8 cellular contexts compared by ENCODE assay signal in the genomic region with DNA sequence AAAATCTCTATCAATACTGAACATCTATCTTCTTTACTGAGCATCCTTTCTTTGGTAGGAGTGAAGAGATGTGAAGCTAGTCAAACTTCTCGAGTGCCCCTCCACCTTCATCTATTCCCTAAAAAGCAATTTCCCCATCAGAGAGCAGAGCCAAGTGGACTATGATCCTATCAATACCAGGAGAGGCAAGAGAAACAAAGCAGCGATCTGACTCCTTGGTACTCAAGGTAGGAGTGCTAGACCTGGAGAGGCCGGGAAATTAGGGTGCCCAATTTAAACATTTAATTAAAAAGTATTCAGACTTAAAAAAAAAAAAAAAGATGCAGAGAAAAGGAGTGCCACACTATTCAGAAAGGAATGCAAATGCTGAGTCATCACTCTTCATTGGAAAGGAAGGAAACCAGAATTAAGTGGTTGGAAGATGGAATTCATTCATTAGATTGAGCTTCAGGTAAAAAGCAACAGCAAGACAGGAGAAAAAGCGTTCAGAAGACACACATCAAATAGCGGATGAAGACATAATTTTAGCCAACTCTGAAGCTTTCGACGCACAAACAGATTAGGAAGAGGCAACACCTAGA. TPM values are rescaled to one million over a fixed set of nuclear protein-coding genes. Genes with fewer than 3 reads are reported as not detected.
A peak's percentile ranks its signal among the peaks of the same experiment; 100 is the strongest.
DNase-seq lines count a peak whose midpoint lies in the region; ATAC-seq, FAIRE-seq and TF ChIP-seq lines count a peak whose summit lies in the region.

No MANE protein-coding gene starts in this region.

- H3K4me3 ChIP-seq in AG04450 (ENCODE audit: low read depth, low read length), result peak overlapping the region; percentile 97
- H3K4me3 ChIP-seq in GM12878, result peak overlapping the region; percentile 83
- H3K4me3 ChIP-seq in lung, result peak overlapping the region; percentile 98

- no peak for TF ChIP-seq RAD21 in GM12878 (IDR thresholded peaks at IDR 0.05; ENCODE audit: insufficient read depth, low read depth, low read length)

- RAD21 ChIA-PET in GM12878 (lab: Charles Lee; ENCODE audit: unreplicated experiment), result no interaction called here

- intact Hi-C loops in GM12878 (cut with micrococcal nuclease; ENCODE audit: unreplicated experiment), result loop anchor here (5.0 to 10.0 kb wide), 3 partner anchors 277 to 520 kb away; partner anchors contain the start of genes GRK5 and MCMBP

- ATAC-seq in GM12878, result no peak
- ATAC-seq in lung (ENCODE audit: insufficient read depth, low FRiP score), result no peak

- CTCF ChIA-PET in AG04450 (lab: Charles Lee), result interaction anchor here (1.3 to 3.7 kb wide), 2 partner anchors 264 to 396 kb away, joined by 9 to 10 read pairs; no protein-coding TSS in a partner anchor
- CTCF ChIA-PET in GM12878 (lab: Yijun Ruan, JAX), result interaction anchor here (0.6 to 2.8 kb wide), 6 partner anchors 9 to 201 kb away, joined by 3 to 12 read pairs (median 4); partner anchors contain the start of gene RGS10

- TF ChIP-seq CTCF in AG04450 (IDR thresholded peaks at IDR 0.05; ENCODE audit: low read depth, low read length) (no peak), GM12878 (IDR thresholded peaks at IDR 0.05 in 2 of 3, conservative IDR thresholded peaks at IDR 0.05 in 1 of 3; ENCODE audit: control insufficient read depth in 2 of 3, extremely low read depth in 1 of 3, insufficient read depth in 1 of 3, low read depth in 3 of 3, low read length in 3 of 3) (no peak), lung (IDR thresholded peaks at IDR 0.05; ENCODE audit: control extremely low read depth, extremely low read depth) (no peak)

- peaks cover 7% of the 10 kb centered on the region; the same call in 1 of the 2 replicates for H3K4me1 ChIP-seq in GM12878 (ENCODE audit: control insufficient read depth, insufficient read depth, low read length)
- H3K4me1 ChIP-seq in lung (ENCODE audit: control insufficient read depth in 2 of 2, insufficient read depth in 2 of 2, low read length in 2 of 2), result peaks cover 7 to 8% of the 10 kb centered on the region in 2 donors

- no peak for TF ChIP-seq POLR2A in GM12878 (IDR thresholded peaks at IDR 0.05; ENCODE audit: low read depth, low read length)

- BruUV-seq in GM12878 (replicated peaks; lab: Mats Ljungman, UMichigan), result no TSS peak

- H4K20me1 ChIP-seq in GM12878 (ENCODE audit: control insufficient read depth, insufficient read depth), result peaks cover 4% of the 10 kb centered on the region; the same call in 1 of the 2 replicates

- H3K9ac ChIP-seq in GM12878 (ENCODE audit: control insufficient read depth, insufficient read depth, low read length), result peak overlapping the region; percentile 99

- H3K27me3 ChIP-seq in AG04450 (ENCODE audit: control insufficient read depth, insufficient read depth, low read length) (no peaks in the 10 kb centered on the region), GM12878 (replicated peaks in 1 of 2; ENCODE audit: control insufficient read depth in 2 of 2, insufficient read depth in 2 of 2, low read length in 1 of 2) (no peaks in the 10 kb centered on the region), lung (ENCODE audit: control insufficient read depth, insufficient read depth) (no peaks in the 10 kb centered on the region)

- TF ChIP-seq EP300 in GM12878 (IDR thresholded peaks at IDR 0.05; ENCODE audit: borderline replicate concordance in 1 of 2, control insufficient read depth in 1 of 2, low read depth in 2 of 2, low read length in 2 of 2), result no peak

- in situ Hi-C loops in GM12878 (cut with MboI), result no loop called here
- in situ Hi-C loops in KBM-7 (cut with MboI; ENCODE audit: low pct_unique_long_range_greater_than_20kb, low sequenced_read_pairs), result no loop called here

- peak overlapping the region; percentile 56 for H3K4me2 ChIP-seq in GM12878 (ENCODE audit: control insufficient read depth, insufficient read depth)

- H3K9me3 ChIP-seq in AG04450 (ENCODE audit: control insufficient read depth, insufficient read depth, low read length) (peaks cover 4% of the 10 kb centered on the region; the same call in 1 of the 2 replicates), GM12878 (replicated peaks; ENCODE audit: control insufficient read depth, insufficient read depth, low read length) (no peaks in the 10 kb centered on the region; the same call in 1 of the 3 replicates), lung (ENCODE audit: control insufficient read depth in 2 of 2, insufficient read depth in 1 of 2, low read length in 1 of 2) (no peaks in the 10 kb centered on the region)

- WGBS in GM12878 (ENCODE audit: insufficient coverage, insufficient replicate concordance, low lambda C conversion rate, missing lambda C conversion rate), result 1% methylated on average over 7 of the region's 7 CpGs
- 16 to 20% methylated on average over 7 of the region's 7 CpGs for WGBS in lung, 2 donors

- H2AFZ ChIP-seq in GM12878 (ENCODE audit: control insufficient read depth, low read depth, low read length), result no peak overlapping the region

- SMC1A ChIA-PET in GM12878 (lab: Charles Lee; ENCODE audit: uncharacterized antibody, unreplicated experiment), result interaction anchor here (0.7 to 7.1 kb wide), 6 partner anchors 11 to 840 kb away, joined by 3 to 59 read pairs (median 4); partner anchors contain the start of gene CACUL1

- peak overlapping the region; percentile 99 for H3K27ac ChIP-seq in AG04450 (ENCODE audit: low read depth, low read length)
- H3K27ac ChIP-seq in GM12878 (ENCODE audit: control insufficient read depth, insufficient read depth), result peak overlapping the region; percentile 97; the same call in 1 of the 2 replicates
- H3K27ac ChIP-seq in lung (ENCODE audit: low read depth in 1 of 2, low read length in 1 of 2), result peak overlapping the region in 1 of 2 donors; percentile 98

- DNase-seq in AG04450 (ENCODE audit: low read depth, low spot score) (no peak), HT-29 (ENCODE audit: low spot score) (peak; percentile 35), GM12878 (ENCODE audit: low read depth, low spot score) (no peak), lung (ENCODE audit: low spot score) (no peak), NCI-H2171 treated with DMSO at 0.1 percent for 48 hours (lab: John Stamatoyannopoulos, UW) (no peak), KBM-7 (no peak), NCI-H2227 (lab: John Stamatoyannopoulos, UW; ENCODE audit: unreplicated experiment) (no peak)
- DNase-seq in central memory CD4-positive, alpha-beta T cell, result no peak

- H3K36me3 ChIP-seq in GM12878 (ENCODE audit: control insufficient read depth in 2 of 2, insufficient read depth in 2 of 2, low read length in 1 of 2) (no peaks in the 10 kb centered on the region; a peak in 1 of 4 replicates), lung (ENCODE audit: control insufficient read depth in 2 of 2, insufficient read depth in 2 of 2, low read length in 2 of 2) (no peaks in the 10 kb centered on the region)

- peaks cover 71% of the 10 kb centered on the region for H3K79me2 ChIP-seq in GM12878 (ENCODE audit: control insufficient read depth, insufficient read depth, low read length)

- POLR2A ChIA-PET in AG04450 (lab: Yijun Ruan, JAX) (interaction anchor here (0.6 to 1.0 kb wide), 4 partner anchors 52 to 138 kb away, joined by 3 to 7 read pairs (median 4); partner anchors contain the start of genes BAG3 and INPP5F), GM12878 (lab: Charles Lee) (interaction anchor here (0.6 to 1.7 kb wide), 6 partner anchors 53 to 91 kb away, joined by 3 to 8 read pairs (median 5); partner anchors contain the start of gene RGS10)

- no peak for FAIRE-seq in GM12878 (lab: Jason Lieb, UNC)

RNA-seq across cellular contexts. Expression of gene TIAL1, which starts 1.5 kb away (rescaled TPM):
- 86.0 and 113 TPM in 2 replicates for polyA plus RNA-seq in AG04450 (2011; rRNA removed)
- polyA minus RNA-seq in AG04450 (2011; rRNA and poly(A)+ RNA removed), result 58.3 and 83.4 TPM in 2 replicates
- 26.6 and 27.0 TPM in 2 replicates for total RNA-seq in HT-29 (2014; rRNA removed; shearing (Covaris generic))
- 330 and 333 TPM in 2 replicates for total RNA-seq in GM12878 (2013; cell fraction: nucleolus; rRNA removed)
- total RNA-seq in GM12878 (2014; rRNA removed), result 34.6 and 45.9 TPM in 2 replicates
- 57.4 and 63.4 TPM in 2 replicates for total RNA-seq in GM12878 (2014; rRNA removed; fragmentation: Illumina TruSeq; extraction: Trizol)
- 132 and 143 TPM in 2 replicates for total RNA-seq in GM12878 (2021)
- polyA plus RNA-seq in GM12878 (2011; ENCODE audit: low read depth), result 105 TPM
- polyA plus RNA-seq in GM12878 (2011; rRNA removed), result 159 and 241 TPM in 2 replicates
- polyA plus RNA-seq in GM12878 (2011; cell fraction: cytosol; rRNA removed), result 49.4 and 62.0 TPM in 2 replicates
- polyA plus RNA-seq in GM12878 (2011; cell fraction: nucleus; rRNA removed), result 303 and 378 TPM in 2 replicates
- 116 and 138 TPM in 2 replicates for polyA plus RNA-seq in GM12878 (2012)
- 133 and 163 TPM in 2 replicates for polyA plus RNA-seq in GM12878 (2014; fragmentation: Illumina TruSeq; extraction: Trizol)
- 10 to 100 TPM; 26.0 to 68.2 TPM for polyA plus RNA-seq in GM12878 (2014; fragmentation: Nextera tagmentation; extraction: Ambion mirVana)
- polyA plus RNA-seq in GM12878 (2014; rRNA removed), result 87.8 and 91.7 TPM in 2 replicates
- polyA plus RNA-seq in GM12878 (2016; fragmentation: Nextera tagmentation; extraction: Ambion mirVana), result 10 to 100 TPM; 29.0 to 34.9 TPM
- polyA minus RNA-seq in GM12878 (2011; rRNA and poly(A)+ RNA removed), result 61.0 and 95.1 TPM in 2 replicates
- polyA minus RNA-seq in GM12878 (2011; cell fraction: cytosol; rRNA and poly(A)+ RNA removed), result 36.2 and 36.9 TPM in 2 replicates
- polyA minus RNA-seq in GM12878 (2011; cell fraction: nucleus; rRNA and poly(A)+ RNA removed), result 58.6 and 76.9 TPM in 2 replicates
- 100 to 1,000 TPM in 1 of 2 donors, 10 to 100 TPM in 1; 77.0 to 149 TPM for total RNA-seq in lung
- 10 to 100 TPM; 44.0 to 53.9 TPM for polyA plus RNA-seq in lung

RNA-seq across cellular contexts. Expression of gene RGS10, which starts 52.7 kb away (rescaled TPM):
- polyA plus RNA-seq in AG04450 (2011; rRNA removed) (174 and 219 TPM in 2 replicates), GM12878 (2011; rRNA removed) (186 and 284 TPM in 2 replicates), GM12878 (2014; fragmentation: Illumina TruSeq; extraction: Trizol) (193 and 226 TPM in 2 replicates), GM12878 (2014; fragmentation: Nextera tagmentation; extraction: Ambion mirVana) (100 to 1,000 TPM in 1 of 2 experiments, 10 to 100 TPM in 1; 72.8 to 134 TPM), GM12878 (2014; rRNA removed) (134 and 157 TPM in 2 replicates), GM12878 (2016; fragmentation: Nextera tagmentation; extraction: Ambion mirVana) (100 to 1,000 TPM; 116 to 123 TPM), lung (10 to 100 TPM; 35.0 to 43.4 TPM)
- 49.0 and 52.5 TPM in 2 replicates for polyA minus RNA-seq in AG04450 (2011; rRNA and poly(A)+ RNA removed)
- 2.7 and 4.0 TPM in 2 replicates for total RNA-seq in HT-29 (2014; rRNA removed; shearing (Covaris generic))
- total RNA-seq in GM12878 (2013; cell fraction: nucleolus; rRNA removed), result 17.2 and 20.2 TPM in 2 replicates
- total RNA-seq in GM12878 (2014; rRNA removed) (97.4 and 102 TPM in 2 replicates), GM12878 (2014; rRNA removed; fragmentation: Illumina TruSeq; extraction: Trizol) (124 and 131 TPM in 2 replicates), GM12878 (2021) (114 and 128 TPM in 2 replicates), lung (10 to 100 TPM; 17.0 to 24.6 TPM)
- 113 TPM for polyA plus RNA-seq in GM12878 (2011; ENCODE audit: low read depth)
- polyA plus RNA-seq in GM12878 (2011; cell fraction: cytosol; rRNA removed), result 71.0 and 87.2 TPM in 2 replicates
- 39.4 and 46.2 TPM in 2 replicates for polyA plus RNA-seq in GM12878 (2011; cell fraction: nucleus; rRNA removed)
- polyA plus RNA-seq in GM12878 (2012), result 162 and 180 TPM in 2 replicates
- polyA minus RNA-seq in GM12878 (2011; rRNA and poly(A)+ RNA removed), result 38.0 and 39.4 TPM in 2 replicates
- 34.1 and 34.9 TPM in 2 replicates for polyA minus RNA-seq in GM12878 (2011; cell fraction: cytosol; rRNA and poly(A)+ RNA removed)
- 8.6 and 10.7 TPM in 2 replicates for polyA minus RNA-seq in GM12878 (2011; cell fraction: nucleus; rRNA and poly(A)+ RNA removed)

RNA-seq across cellular contexts. Expression of gene BAG3, which starts 56.0 kb away (rescaled TPM):
- polyA plus RNA-seq in AG04450 (2011; rRNA removed), result 12.7 and 20.1 TPM in 2 replicates
- 12.1 and 15.8 TPM in 2 replicates for polyA minus RNA-seq in AG04450 (2011; rRNA and poly(A)+ RNA removed)
- total RNA-seq in HT-29 (2014; rRNA removed; shearing (Covaris generic)), result 15.3 and 18.5 TPM in 2 replicates
- 4.6 and 4.7 TPM in 2 replicates for total RNA-seq in GM12878 (2013; cell fraction: nucleolus; rRNA removed)
- 3.3 and 4.1 TPM in 2 replicates for total RNA-seq in GM12878 (2014; rRNA removed)
- 2.3 and 2.5 TPM in 2 replicates for total RNA-seq in GM12878 (2014; rRNA removed; fragmentation: Illumina TruSeq; extraction: Trizol)
- 11.1 and 11.4 TPM in 2 replicates for total RNA-seq in GM12878 (2021)
- polyA plus RNA-seq in GM12878 (2011; ENCODE audit: low read depth), result 1.6 TPM
- 0.56 and 0.71 TPM in 2 replicates for polyA plus RNA-seq in GM12878 (2011; rRNA removed)
- 1.6 and 2.3 TPM in 2 replicates for polyA plus RNA-seq in GM12878 (2011; cell fraction: cytosol; rRNA removed)
- polyA plus RNA-seq in GM12878 (2011; cell fraction: nucleus; rRNA removed), result 2.7 and 4.6 TPM in 2 replicates
- 2.3 and 2.7 TPM in 2 replicates for polyA plus RNA-seq in GM12878 (2012)
- polyA plus RNA-seq in GM12878 (2014; fragmentation: Illumina TruSeq; extraction: Trizol), result 4.7 and 7.1 TPM in 2 replicates
- 1 to 10 TPM; 1.8 to 2.7 TPM for polyA plus RNA-seq in GM12878 (2014; fragmentation: Nextera tagmentation; extraction: Ambion mirVana)
- 4.6 and 5.4 TPM in 2 replicates for polyA plus RNA-seq in GM12878 (2014; rRNA removed)
- polyA plus RNA-seq in GM12878 (2016; fragmentation: Nextera tagmentation; extraction: Ambion mirVana), result 10 to 100 TPM; 13.9 to 14.1 TPM
- polyA minus RNA-seq in GM12878 (2011; rRNA and poly(A)+ RNA removed), result 0.59 and 0.98 TPM in 2 replicates
- polyA minus RNA-seq in GM12878 (2011; cell fraction: cytosol; rRNA and poly(A)+ RNA removed), result 2.5 and 2.7 TPM in 2 replicates
- polyA minus RNA-seq in GM12878 (2011; cell fraction: nucleus; rRNA and poly(A)+ RNA removed), result 1.7 and 2.4 TPM in 2 replicates
- 10 to 100 TPM; 16.8 to 44.8 TPM for total RNA-seq in lung
- polyA plus RNA-seq in lung, result 10 to 100 TPM; 27.5 to 42.7 TPM
